In the genomic region with DNA sequence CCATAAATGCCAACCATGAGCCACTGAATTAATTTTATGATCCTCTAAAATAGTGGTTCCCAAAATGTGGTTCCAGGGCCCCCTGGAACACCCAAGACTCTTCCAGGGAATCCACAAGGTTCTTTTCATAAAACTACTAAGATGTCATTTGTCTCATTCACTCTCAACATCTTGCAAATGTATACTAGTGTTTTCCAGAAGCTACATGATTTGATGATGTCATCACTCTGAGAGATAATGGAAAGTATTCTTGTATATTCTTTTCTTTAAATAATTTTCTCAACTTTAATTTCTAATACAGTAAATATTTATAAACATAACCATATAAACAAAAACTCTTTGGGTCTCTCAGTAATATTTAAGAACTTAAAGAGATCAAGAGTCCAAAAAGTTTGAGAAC, we compare ENCODE assay signal across 8 cellular contexts. TPM values are rescaled to one million over a fixed set of nuclear protein-coding genes. Genes with fewer than 3 reads are reported as not detected.
"Had no signal": no experiment of that assay in that cellular context is flagged by ENCODE, and none has a peak within 500 bp of the region (broad histone marks: within the 10 kb centered on the region; RNA-seq: fewer than 3 reads in every experiment).

No MANE protein-coding gene starts in this region.

- H3K4me1 Mint-ChIP-seq: IgD-negative memory B cell had no signal

- H3K4me2 ChIP-seq: KMS-11 had no signal

- H3K27ac ChIP-seq: GM23248, HL-60, KMS-11 had no signal

- H3K36me3 Mint-ChIP-seq: IgD-negative memory B cell had no signal

- H3K27me3 Mint-ChIP-seq: IgD-negative memory B cell had no signal

- H3K9me3 Mint-ChIP-seq: H9, IgD-negative memory B cell had no signal

- H3K4me3 ChIP-seq: GM23248 had no signal

- DNase-seq: GM23248, H9, HCEC 1CT, HFFc6, KBM-7 had no signal

- H2AFZ ChIP-seq: GM23248 had no signal

- H3K27ac Mint-ChIP-seq: HFFc6, IgD-negative memory B cell had no signal

- H3K4me3 Mint-ChIP-seq: H9, HFFc6, IgD-negative memory B cell had no signal

RNA-seq across cellular contexts. Expression of a gene that starts 57.0 kb away (rescaled TPM):
- total RNA-seq: GM23248, HFFc6 had no signal
- polyA plus RNA-seq: GM23248, IgD-negative memory B cell had no signal
